ENCODE assay signal across 1 cellular context in genomic region chr1:12477936-12478611, GRCh38.
A peak's percentile ranks its signal among the peaks of the same experiment; 100 is the strongest.
TF ChIP-seq lines count a peak whose summit lies in the region.

No MANE protein-coding gene starts in this region.

TF ChIP-seq in HepG2, 621 proteins besides CTCF, POLR2A, EP300 and RAD21 (continued from another document and continues in another):
- peak; percentile 89 for TF ChIP-seq SAP130 (CRISPR knock-in tag; IDR thresholded peaks at IDR 0.05; ENCODE audit: low read depth)
- TF ChIP-seq, protein P1, sequence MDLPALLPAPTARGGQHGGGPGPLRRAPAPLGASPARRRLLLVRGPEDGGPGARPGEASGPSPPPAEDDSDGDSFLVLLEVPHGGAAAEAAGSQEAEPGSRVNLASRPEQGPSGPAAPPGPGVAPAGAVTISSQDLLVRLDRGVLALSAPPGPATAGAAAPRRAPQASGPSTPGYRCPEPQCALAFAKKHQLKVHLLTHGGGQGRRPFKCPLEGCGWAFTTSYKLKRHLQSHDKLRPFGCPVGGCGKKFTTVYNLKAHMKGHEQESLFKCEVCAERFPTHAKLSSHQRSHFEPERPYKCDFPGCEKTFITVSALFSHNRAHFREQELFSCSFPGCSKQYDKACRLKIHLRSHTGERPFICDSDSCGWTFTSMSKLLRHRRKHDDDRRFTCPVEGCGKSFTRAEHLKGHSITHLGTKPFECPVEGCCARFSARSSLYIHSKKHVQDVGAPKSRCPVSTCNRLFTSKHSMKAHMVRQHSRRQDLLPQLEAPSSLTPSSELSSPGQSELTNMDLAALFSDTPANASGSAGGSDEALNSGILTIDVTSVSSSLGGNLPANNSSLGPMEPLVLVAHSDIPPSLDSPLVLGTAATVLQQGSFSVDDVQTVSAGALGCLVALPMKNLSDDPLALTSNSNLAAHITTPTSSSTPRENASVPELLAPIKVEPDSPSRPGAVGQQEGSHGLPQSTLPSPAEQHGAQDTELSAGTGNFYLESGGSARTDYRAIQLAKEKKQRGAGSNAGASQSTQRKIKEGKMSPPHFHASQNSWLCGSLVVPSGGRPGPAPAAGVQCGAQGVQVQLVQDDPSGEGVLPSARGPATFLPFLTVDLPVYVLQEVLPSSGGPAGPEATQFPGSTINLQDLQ (CRISPR knock-in tag; IDR thresholded peaks at IDR 0.05): peak; percentile 68; the same call in 1 of the 2 replicates
- no peak for TF ChIP-seq ZNF775 (CRISPR knock-in tag; IDR thresholded peaks at IDR 0.05; ENCODE audit: borderline replicate concordance)
- no peak; the same call in 1 of the 2 replicates for TF ChIP-seq ZNF784 (CRISPR knock-in tag; IDR thresholded peaks at IDR 0.05; ENCODE audit: borderline replicate concordance)
- TF ChIP-seq ZNF354B (CRISPR knock-in tag; IDR thresholded peaks at IDR 0.05): no peak
- no peak for TF ChIP-seq ZNF839 (CRISPR knock-in tag; IDR thresholded peaks at IDR 0.05; ENCODE audit: borderline replicate concordance)
- TF ChIP-seq DNMT3B (CRISPR knock-in tag; conservative IDR thresholded peaks at IDR 0.05): peak; percentile 83; the same call in 1 of the 2 replicates
- peak; percentile 46; the same call in 1 of the 2 replicates for TF ChIP-seq ZNF274 (CRISPR knock-in tag; IDR thresholded peaks at IDR 0.05)
- no peak for TF ChIP-seq NR0B2 (CRISPR knock-in tag; IDR thresholded peaks at IDR 0.05)
- no peak for TF ChIP-seq ZNF720 (CRISPR knock-in tag; IDR thresholded peaks at IDR 0.05)
- TF ChIP-seq SRSF4 (IDR thresholded peaks at IDR 0.05; ENCODE audit: low read depth, low read length, poor library complexity, severe bottlenecking): no peak
- no peak for TF ChIP-seq PCBP2 (optimal IDR thresholded peaks at IDR 0.05; ENCODE audit: low read depth, low read length, poor library complexity, severe bottlenecking)
- TF ChIP-seq SNRNP70 (IDR thresholded peaks at IDR 0.05; ENCODE audit: low read depth, low read length): no peak
- TF ChIP-seq KDM5B (CRISPR knock-in tag; IDR thresholded peaks at IDR 0.05; ENCODE audit: borderline replicate concordance): peak; percentile 93; the same call in 1 of the 2 replicates
- peak; percentile 54 for TF ChIP-seq ZNF121 (CRISPR knock-in tag; IDR thresholded peaks at IDR 0.05)
- peak; percentile 87; the same call in 1 of the 2 replicates for TF ChIP-seq ZNF136 (CRISPR knock-in tag; IDR thresholded peaks at IDR 0.05; ENCODE audit: low read depth)
- peak; percentile 87 for TF ChIP-seq SPEN (CRISPR knock-in tag; IDR thresholded peaks at IDR 0.05; ENCODE audit: low read depth)
- no peak for TF ChIP-seq SP2 (CRISPR knock-in tag; IDR thresholded peaks at IDR 0.05)
- no peak for TF ChIP-seq ZSCAN30 (CRISPR knock-in tag; IDR thresholded peaks at IDR 0.05)
- peak; percentile 78 for TF ChIP-seq ZNF746 (CRISPR knock-in tag; IDR thresholded peaks at IDR 0.05)
- TF ChIP-seq E2F2 (CRISPR knock-in tag; IDR thresholded peaks at IDR 0.05; ENCODE audit: borderline replicate concordance): no peak
- no peak for TF ChIP-seq ZNF260 (CRISPR knock-in tag; IDR thresholded peaks at IDR 0.05; ENCODE audit: borderline replicate concordance, low read depth)
- TF ChIP-seq ZNF83 (CRISPR knock-in tag; IDR thresholded peaks at IDR 0.05; ENCODE audit: borderline replicate concordance): no peak
- TF ChIP-seq ZNF558 (CRISPR knock-in tag; IDR thresholded peaks at IDR 0.05; ENCODE audit: borderline replicate concordance): no peak
- TF ChIP-seq, protein P2, sequence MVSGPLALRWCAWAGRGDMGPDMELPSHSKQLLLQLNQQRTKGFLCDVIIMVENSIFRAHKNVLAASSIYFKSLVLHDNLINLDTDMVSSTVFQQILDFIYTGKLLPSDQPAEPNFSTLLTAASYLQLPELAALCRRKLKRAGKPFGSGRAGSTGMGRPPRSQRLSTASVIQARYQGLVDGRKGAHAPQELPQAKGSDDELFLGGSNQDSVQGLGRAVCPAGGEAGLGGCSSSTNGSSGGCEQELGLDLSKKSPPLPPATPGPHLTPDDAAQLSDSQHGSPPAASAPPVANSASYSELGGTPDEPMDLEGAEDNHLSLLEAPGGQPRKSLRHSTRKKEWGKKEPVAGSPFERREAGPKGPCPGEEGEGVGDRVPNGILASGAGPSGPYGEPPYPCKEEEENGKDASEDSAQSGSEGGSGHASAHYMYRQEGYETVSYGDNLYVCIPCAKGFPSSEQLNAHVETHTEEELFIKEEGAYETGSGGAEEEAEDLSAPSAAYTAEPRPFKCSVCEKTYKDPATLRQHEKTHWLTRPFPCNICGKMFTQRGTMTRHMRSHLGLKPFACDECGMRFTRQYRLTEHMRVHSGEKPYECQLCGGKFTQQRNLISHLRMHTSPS (CRISPR knock-in tag; IDR thresholded peaks at IDR 0.05; ENCODE audit: low read depth): no peak
- peak; percentile 71; the same call in 1 of the 2 replicates for TF ChIP-seq PRDM15 (CRISPR knock-in tag; IDR thresholded peaks at IDR 0.05)
- TF ChIP-seq, protein P3, sequence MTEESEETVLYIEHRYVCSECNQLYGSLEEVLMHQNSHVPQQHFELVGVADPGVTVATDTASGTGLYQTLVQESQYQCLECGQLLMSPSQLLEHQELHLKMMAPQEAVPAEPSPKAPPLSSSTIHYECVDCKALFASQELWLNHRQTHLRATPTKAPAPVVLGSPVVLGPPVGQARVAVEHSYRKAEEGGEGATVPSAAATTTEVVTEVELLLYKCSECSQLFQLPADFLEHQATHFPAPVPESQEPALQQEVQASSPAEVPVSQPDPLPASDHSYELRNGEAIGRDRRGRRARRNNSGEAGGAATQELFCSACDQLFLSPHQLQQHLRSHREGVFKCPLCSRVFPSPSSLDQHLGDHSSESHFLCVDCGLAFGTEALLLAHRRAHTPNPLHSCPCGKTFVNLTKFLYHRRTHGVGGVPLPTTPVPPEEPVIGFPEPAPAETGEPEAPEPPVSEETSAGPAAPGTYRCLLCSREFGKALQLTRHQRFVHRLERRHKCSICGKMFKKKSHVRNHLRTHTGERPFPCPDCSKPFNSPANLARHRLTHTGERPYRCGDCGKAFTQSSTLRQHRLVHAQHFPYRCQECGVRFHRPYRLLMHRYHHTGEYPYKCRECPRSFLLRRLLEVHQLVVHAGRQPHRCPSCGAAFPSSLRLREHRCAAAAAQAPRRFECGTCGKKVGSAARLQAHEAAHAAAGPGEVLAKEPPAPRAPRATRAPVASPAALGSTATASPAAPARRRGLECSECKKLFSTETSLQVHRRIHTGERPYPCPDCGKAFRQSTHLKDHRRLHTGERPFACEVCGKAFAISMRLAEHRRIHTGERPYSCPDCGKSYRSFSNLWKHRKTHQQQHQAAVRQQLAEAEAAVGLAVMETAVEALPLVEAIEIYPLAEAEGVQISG (CRISPR knock-in tag; IDR thresholded peaks at IDR 0.05): peak; percentile 86
- TF ChIP-seq YEATS4 (CRISPR knock-in tag; IDR thresholded peaks at IDR 0.05; ENCODE audit: borderline replicate concordance): peak; percentile 67; the same call in 1 of the 2 replicates
- no peak for TF ChIP-seq KIAA2018 (CRISPR knock-in tag; IDR thresholded peaks at IDR 0.05; ENCODE audit: borderline replicate concordance)
- no peak for TF ChIP-seq GPBP1L1 (CRISPR knock-in tag; IDR thresholded peaks at IDR 0.05)
- no peak for TF ChIP-seq DPF2 (CRISPR knock-in tag; IDR thresholded peaks at IDR 0.05; ENCODE audit: borderline replicate concordance, low read depth)
